23 cellular contexts compared by ENCODE assay signal in the genomic region with DNA sequence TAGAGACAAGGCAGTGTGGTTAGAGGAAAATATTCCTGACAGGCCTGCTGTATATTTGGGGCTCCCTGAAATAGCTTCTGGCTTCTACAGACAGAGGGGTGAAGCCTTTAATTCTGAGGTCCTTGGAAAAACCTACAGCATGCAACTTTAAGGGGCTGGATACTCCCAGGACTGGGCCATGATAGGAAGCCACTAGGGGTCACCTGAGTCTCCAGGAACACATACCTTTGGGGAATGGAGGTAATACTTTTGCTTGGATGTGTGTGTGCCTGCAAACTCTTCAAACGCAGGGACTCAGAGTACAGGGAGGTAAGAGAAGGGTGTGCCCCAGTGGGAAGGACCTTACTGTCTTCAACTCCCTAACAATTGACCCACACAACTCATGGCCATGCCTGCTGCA. TPM values are rescaled to one million over a fixed set of nuclear protein-coding genes. Genes with fewer than 3 reads are reported as not detected.
"Had no signal": no experiment of that assay in that cellular context is flagged by ENCODE, and none has a peak within 500 bp of the region (broad histone marks: within the 10 kb centered on the region; RNA-seq: fewer than 3 reads in every experiment).

No MANE protein-coding gene starts in this region.

- H3K27ac ChIP-seq: ascending aorta, breast epithelium, epithelial cell of prostate, gastrocnemius medialis, heart right ventricle, left lung, tibial artery, vagina had no signal

- H3K36me3 ChIP-seq: ascending aorta, breast epithelium, gastrocnemius medialis, heart right ventricle, left lung, tibial artery, vagina had no signal

- DNase-seq: activated CD4-positive, alpha-beta T cell treated with anti-CD3 and anti-CD28 coated beads, Interleukin-2, amount 50 U/mL, for 48 hours; activated naive CD4-positive, alpha-beta T cell treated with Interleukin-2 at 50 U/mL for 16 hours; activated naive CD8-positive, alpha-beta T cell treated with anti-CD3 and anti-CD28 coated beads, Interleukin-2, amount 50 U/mL, for 24 hours; effector memory CD8-positive, alpha-beta T cell; gastrocnemius medialis; heart right ventricle; kidney; left lung; mammary epithelial cell; mucosa of descending colon; natural killer cell; posterior cingulate gyrus; stimulated activated CD4-positive, alpha-beta T cell treated with anti-CD3 and anti-CD28 coated beads, Interleukin-4, amount 100 ng/mL, for 24 hours; stimulated activated naive CD4-positive, alpha-beta T cell; tibial artery had no signal

- H3K27ac Mint-ChIP-seq: activated naive CD8-positive, alpha-beta T cell treated with anti-CD3 and anti-CD28 coated beads, Interleukin-2, amount 50 U/mL, for 24 hours; activated T-helper 17 cell treated with anti-CD3 and anti-CD28 coated beads, Interleukin-2, amount 50 U/mL, for 72 hours; dendritic cell treated with granulocyte-macrophage colony-stimulating factor and Interleukin-4, amounts not matched to agents 40 ng/mL and 50 ng/mL, for 4 days; effector memory CD8-positive, alpha-beta T cell; natural killer cell had no signal

- H3K36me3 Mint-ChIP-seq: natural killer cell had no signal

- ATAC-seq: activated naive CD8-positive, alpha-beta T cell treated with anti-CD3 and anti-CD28 coated beads, Interleukin-2, amount 50 U/mL, for 24 hours; activated T-helper 17 cell treated with anti-CD3 and anti-CD28 coated beads, Interleukin-2, amount 50 U/mL, for 72 hours; effector memory CD8-positive, alpha-beta T cell; gastrocnemius medialis; heart right ventricle; left lung; mucosa of descending colon had no signal

- H3K4me3 ChIP-seq: ascending aorta, breast epithelium, gastrocnemius medialis, heart right ventricle, left lung, mucosa of descending colon, tibial artery, vagina had no signal

- H3K9me3 Mint-ChIP-seq: activated naive CD8-positive, alpha-beta T cell treated with anti-CD3 and anti-CD28 coated beads, Interleukin-2, amount 50 U/mL, for 24 hours; activated T-helper 17 cell treated with anti-CD3 and anti-CD28 coated beads, Interleukin-2, amount 50 U/mL, for 72 hours; dendritic cell treated with granulocyte-macrophage colony-stimulating factor and Interleukin-4, amounts not matched to agents 40 ng/mL and 50 ng/mL, for 4 days; effector memory CD8-positive, alpha-beta T cell; natural killer cell had no signal

- H3K4me3 Mint-ChIP-seq: activated naive CD8-positive, alpha-beta T cell treated with anti-CD3 and anti-CD28 coated beads, Interleukin-2, amount 50 U/mL, for 24 hours; activated T-helper 17 cell treated with anti-CD3 and anti-CD28 coated beads, Interleukin-2, amount 50 U/mL, for 72 hours; dendritic cell treated with granulocyte-macrophage colony-stimulating factor and Interleukin-4, amounts not matched to agents 40 ng/mL and 50 ng/mL, for 4 days; effector memory CD8-positive, alpha-beta T cell; natural killer cell had no signal

RNA-seq across cellular contexts. Expression of a gene that starts 4.1 kb away (rescaled TPM):
- total RNA-seq: activated T-helper 17 cell treated with anti-CD3 and anti-CD28 coated beads, Interleukin-2, amount 50 U/mL, for 72 hours; ascending aorta; gastrocnemius medialis; heart right ventricle; natural killer cell; skeletal muscle tissue; subcutaneous adipose tissue; vagina had no signal
- polyA plus RNA-seq: heart right ventricle had no signal
